Comparison of ENCODE assay signal across 10 cellular contexts in the genomic region with DNA sequence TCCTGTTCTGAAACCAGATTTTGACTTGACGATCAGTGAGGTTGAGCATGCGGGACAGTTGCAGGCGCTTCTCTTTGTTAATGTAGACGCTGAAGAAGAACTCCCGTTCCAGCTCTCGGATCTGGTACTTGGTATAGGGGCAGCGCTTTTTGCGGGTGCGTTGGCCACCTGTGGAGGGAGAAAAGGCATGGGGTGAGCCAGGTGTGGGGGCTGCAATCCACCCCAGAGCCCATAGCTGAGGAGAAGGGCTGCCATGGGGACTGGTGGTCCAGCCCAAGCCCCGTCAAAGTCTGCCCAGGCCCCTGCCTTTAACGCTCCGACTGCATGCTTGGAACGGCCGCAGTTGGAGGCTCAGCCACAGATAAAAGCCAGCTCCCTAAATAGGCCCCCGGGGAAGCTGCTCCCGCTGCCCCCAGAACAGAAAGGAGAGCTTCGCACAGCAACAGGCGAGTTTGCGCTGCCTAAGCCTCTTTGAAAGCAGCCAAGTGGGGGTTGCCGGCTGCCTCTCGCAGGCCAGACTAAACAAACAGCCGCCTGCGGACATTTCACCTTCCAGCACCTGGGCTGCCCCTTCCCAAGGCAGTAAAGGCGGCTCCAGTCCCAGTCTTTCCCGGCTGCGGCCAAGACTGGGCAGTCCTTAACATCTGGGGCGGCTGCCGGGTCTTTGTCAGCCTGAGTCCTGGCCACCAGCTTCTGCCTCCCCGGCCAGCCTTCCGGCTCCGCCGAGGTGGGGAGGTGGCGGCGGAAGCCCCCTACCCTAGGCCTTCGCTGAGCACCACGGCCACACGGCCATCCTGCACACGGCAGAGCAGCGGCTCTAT. TPM values are rescaled to one million over a fixed set of nuclear protein-coding genes. Genes with fewer than 3 reads are reported as not detected.
DNase-seq lines count a peak whose midpoint lies in the region; ATAC-seq and TF ChIP-seq lines count a peak whose summit lies in the region.
"Had no signal": no experiment of that assay in that cellular context is flagged by ENCODE, and none has a peak within 500 bp of the region (broad histone marks: within the 10 kb centered on the region; RNA-seq: fewer than 3 reads in every experiment).

No MANE protein-coding gene starts in this region.

- TF ChIP-seq CTCF in neural cell (IDR thresholded peaks at IDR 0.05; ENCODE audit: poor library complexity, severe bottlenecking), result no peak

- H3K4me1 Mint-ChIP-seq in CD4-positive, CD25-positive, alpha-beta regulatory T cell, result peaks cover 9 to 54% (median 36%) of the 10 kb centered on the region in 4 donors

- H3K27ac ChIP-seq in CD4-positive, CD25-positive, alpha-beta regulatory T cell (ENCODE audit: insufficient read depth, low read length, poor library complexity, severe bottlenecking), result no peak overlapping the region
- no peak overlapping the region for H3K27ac ChIP-seq in neural cell (ENCODE audit: low read length)
- H3K27ac ChIP-seq: brain microvascular endothelial cell had no signal

- no peaks in the 10 kb centered on the region for H4K20me1 ChIP-seq in neural cell (ENCODE audit: insufficient read depth)

- no peak for DNase-seq in CD4-positive, CD25-positive, alpha-beta regulatory T cell
- DNase-seq in HCEC 1CT (peak; percentile 43), adipocyte (ENCODE audit: low read depth) (no peak), NK-92 (lab: John Stamatoyannopoulos, UW; ENCODE audit: unreplicated experiment) (no peak), dedifferentiated amniotic fluid mesenchymal stem cell (ENCODE audit: extremely low spot score) (no peak)
- DNase-seq: brain microvascular endothelial cell had no signal

- no peak overlapping the region for H2AFZ ChIP-seq in neural cell (ENCODE audit: low read depth, low read length)

- H3K4me3 Mint-ChIP-seq in CD4-positive, CD25-positive, alpha-beta regulatory T cell, result peak overlapping the region in 3 of 4 donors; percentile 9 to 75 (median 55)

- H3K27ac Mint-ChIP-seq in CD4-positive, CD25-positive, alpha-beta regulatory T cell, result no peak overlapping the region

- no peak overlapping the region for H3K4me2 ChIP-seq in neural cell (ENCODE audit: low read length)

- no peaks in the 10 kb centered on the region for H3K9me2 ChIP-seq in neural cell (ENCODE audit: insufficient read depth, low read length)

- no peak for TF ChIP-seq RAD21 in neural cell (conservative IDR thresholded peaks at IDR 0.05)

- H3K36me3 ChIP-seq in CD4-positive, CD25-positive, alpha-beta regulatory T cell (ENCODE audit: control insufficient read depth, insufficient read depth, low read length), result no peaks in the 10 kb centered on the region
- H3K36me3 ChIP-seq in adipocyte (ENCODE audit: control insufficient read depth, insufficient read depth, low read length, severe bottlenecking), result no peaks in the 10 kb centered on the region
- no peaks in the 10 kb centered on the region for H3K36me3 ChIP-seq in neural cell (ENCODE audit: insufficient read depth, low read length)
- H3K36me3 ChIP-seq: brain microvascular endothelial cell had no signal

- H3K9ac ChIP-seq in adipocyte (ENCODE audit: low read length), result peak overlapping the region; percentile 93
- H3K9ac ChIP-seq in neural cell (ENCODE audit: low read length), result no peak overlapping the region

- H3K79me2 ChIP-seq in neural cell (replicated peaks; ENCODE audit: insufficient read depth, low read length), result no peaks in the 10 kb centered on the region

- H3K9me3 Mint-ChIP-seq in CD4-positive, CD25-positive, alpha-beta regulatory T cell, result peaks cover 0 to 12% (median 0%) of the 10 kb centered on the region in 7 donors

- peaks cover 43% of the 10 kb centered on the region for H3K4me1 ChIP-seq in CD4-positive, CD25-positive, alpha-beta regulatory T cell (ENCODE audit: control insufficient read depth, insufficient read depth, low read length, poor library complexity, severe bottlenecking)
- peaks cover 47% of the 10 kb centered on the region for H3K4me1 ChIP-seq in adipocyte (ENCODE audit: control insufficient read depth, insufficient read depth, low read length)

- no peak for TF ChIP-seq EP300 in neural cell (conservative IDR thresholded peaks at IDR 0.05; ENCODE audit: poor library complexity, severe bottlenecking)

- H3K27me3 ChIP-seq in CD4-positive, CD25-positive, alpha-beta regulatory T cell (ENCODE audit: control insufficient read depth, insufficient read depth, low read length), result peaks cover 50% of the 10 kb centered on the region
- H3K27me3 ChIP-seq in adipocyte (replicated peaks; ENCODE audit: control insufficient read depth, insufficient read depth, low read length), result no peaks in the 10 kb centered on the region
- peaks cover 100% of the 10 kb centered on the region for H3K27me3 ChIP-seq in neural cell (ENCODE audit: insufficient read depth, low read depth, low read length)

- H3K27me3 Mint-ChIP-seq in CD4-positive, CD25-positive, alpha-beta regulatory T cell, result peaks cover 93% of the 10 kb centered on the region

- peaks cover 3 to 7% of the 10 kb centered on the region in 2 experiments for H3K9me3 ChIP-seq in CD4-positive, CD25-positive, alpha-beta regulatory T cell (ENCODE audit: control insufficient read depth in 2 of 2, low read length in 2 of 2)
- H3K9me3 ChIP-seq in adipocyte (ENCODE audit: control insufficient read depth, low read length) (no peaks in the 10 kb centered on the region), neural cell (ENCODE audit: low read length) (peaks cover 14% of the 10 kb centered on the region)

- H3K4me3 ChIP-seq in CD4-positive, CD25-positive, alpha-beta regulatory T cell (ENCODE audit: low read depth, low read length), result no peak overlapping the region
- H3K4me3 ChIP-seq in adipocyte (ENCODE audit: low read length) (peak overlapping the region; percentile 89), neural cell (ENCODE audit: low read length) (no peak overlapping the region)
- H3K4me3 ChIP-seq: GM12878 had no signal

- H3F3A ChIP-seq in neural cell (ENCODE audit: insufficient read depth, low read length, poor library complexity, severe bottlenecking), result no peaks in the 10 kb centered on the region

- H3K36me3 Mint-ChIP-seq in CD4-positive, CD25-positive, alpha-beta regulatory T cell, result no peaks in the 10 kb centered on the region

- ATAC-seq in CD4-positive, CD25-positive, alpha-beta regulatory T cell (ENCODE audit: low read depth in 2 of 2), result no peak
- ATAC-seq in HG03432 (IDR thresholded peaks at IDR 0.05; ENCODE audit: unreplicated experiment) (no peak), GM21381 (IDR thresholded peaks at IDR 0.05; ENCODE audit: unreplicated experiment) (no peak)
- ATAC-seq: GM12878 had no signal

TF ChIP-seq in neural cell, 6 proteins besides CTCF, POLR2A, EP300 and RAD21:
- TF ChIP-seq MXI1 (conservative IDR thresholded peaks at IDR 0.05; ENCODE audit: poor library complexity, severe bottlenecking) (no peak), SMC3 (conservative IDR thresholded peaks at IDR 0.05; ENCODE audit: poor library complexity) (no peak), TAF1 (IDR thresholded peaks at IDR 0.05; ENCODE audit: low read depth) (no peak), POLR2AphosphoS5 (IDR thresholded peaks at IDR 0.05) (no peak), EZH2 (IDR thresholded peaks at IDR 0.05; ENCODE audit: borderline replicate concordance, insufficient read depth, low read length, poor library complexity, severe bottlenecking) (peak; percentile 84)
- TF ChIP-seq, protein P1, sequence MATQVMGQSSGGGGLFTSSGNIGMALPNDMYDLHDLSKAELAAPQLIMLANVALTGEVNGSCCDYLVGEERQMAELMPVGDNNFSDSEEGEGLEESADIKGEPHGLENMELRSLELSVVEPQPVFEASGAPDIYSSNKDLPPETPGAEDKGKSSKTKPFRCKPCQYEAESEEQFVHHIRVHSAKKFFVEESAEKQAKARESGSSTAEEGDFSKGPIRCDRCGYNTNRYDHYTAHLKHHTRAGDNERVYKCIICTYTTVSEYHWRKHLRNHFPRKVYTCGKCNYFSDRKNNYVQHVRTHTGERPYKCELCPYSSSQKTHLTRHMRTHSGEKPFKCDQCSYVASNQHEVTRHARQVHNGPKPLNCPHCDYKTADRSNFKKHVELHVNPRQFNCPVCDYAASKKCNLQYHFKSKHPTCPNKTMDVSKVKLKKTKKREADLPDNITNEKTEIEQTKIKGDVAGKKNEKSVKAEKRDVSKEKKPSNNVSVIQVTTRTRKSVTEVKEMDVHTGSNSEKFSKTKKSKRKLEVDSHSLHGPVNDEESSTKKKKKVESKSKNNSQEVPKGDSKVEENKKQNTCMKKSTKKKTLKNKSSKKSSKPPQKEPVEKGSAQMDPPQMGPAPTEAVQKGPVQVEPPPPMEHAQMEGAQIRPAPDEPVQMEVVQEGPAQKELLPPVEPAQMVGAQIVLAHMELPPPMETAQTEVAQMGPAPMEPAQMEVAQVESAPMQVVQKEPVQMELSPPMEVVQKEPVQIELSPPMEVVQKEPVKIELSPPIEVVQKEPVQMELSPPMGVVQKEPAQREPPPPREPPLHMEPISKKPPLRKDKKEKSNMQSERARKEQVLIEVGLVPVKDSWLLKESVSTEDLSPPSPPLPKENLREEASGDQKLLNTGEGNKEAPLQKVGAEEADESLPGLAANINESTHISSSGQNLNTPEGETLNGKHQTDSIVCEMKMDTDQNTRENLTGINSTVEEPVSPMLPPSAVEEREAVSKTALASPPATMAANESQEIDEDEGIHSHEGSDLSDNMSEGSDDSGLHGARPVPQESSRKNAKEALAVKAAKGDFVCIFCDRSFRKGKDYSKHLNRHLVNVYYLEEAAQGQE (IDR thresholded peaks at IDR 0.05; ENCODE audit: borderline replicate concordance), result no peak
TF ChIP-seq in neural cell: peak in this region for 1.

RNA-seq across cellular contexts. Expression of a gene that starts 2.0 kb away (rescaled TPM):
- not detected for total RNA-seq in CD4-positive, CD25-positive, alpha-beta regulatory T cell
- not detected for polyA plus RNA-seq in CD4-positive, CD25-positive, alpha-beta regulatory T cell
- polyA plus RNA-seq in neural cell, result not detected in 2 replicates
- not detected in 2 replicates for polyA minus RNA-seq in neural cell
- total RNA-seq: GM12878 had no signal
- polyA plus RNA-seq: GM12878 had no signal

RNA-seq across cellular contexts. Expression of a gene that starts 9.0 kb away (rescaled TPM):
- 0.35 TPM for total RNA-seq in CD4-positive, CD25-positive, alpha-beta regulatory T cell
- polyA plus RNA-seq in CD4-positive, CD25-positive, alpha-beta regulatory T cell, result not detected
- not detected in 2 replicates for polyA plus RNA-seq in neural cell
- polyA minus RNA-seq in neural cell, result not detected in 2 replicates
- total RNA-seq: GM12878 had no signal
- polyA plus RNA-seq: GM12878 had no signal

RNA-seq across cellular contexts. Expression of a gene that starts 16.8 kb away (rescaled TPM):
- not detected for total RNA-seq in CD4-positive, CD25-positive, alpha-beta regulatory T cell
- polyA plus RNA-seq in CD4-positive, CD25-positive, alpha-beta regulatory T cell, result not detected
- polyA plus RNA-seq in neural cell, result not detected in 2 replicates
- polyA minus RNA-seq in neural cell, result not detected in 2 replicates
- total RNA-seq: GM12878 had no signal
- polyA plus RNA-seq: GM12878 had no signal

RNA-seq across cellular contexts. Expression of a gene that starts 17.7 kb away (rescaled TPM):
- total RNA-seq in CD4-positive, CD25-positive, alpha-beta regulatory T cell, result 1.1 TPM
- polyA plus RNA-seq in CD4-positive, CD25-positive, alpha-beta regulatory T cell, result under 1 TPM in 1 of 4 donors, not detected in 3; 0.20 TPM
- polyA plus RNA-seq in neural cell, result not detected in 2 replicates
- not detected in 2 replicates for polyA minus RNA-seq in neural cell
- total RNA-seq: GM12878 had no signal
- polyA plus RNA-seq: GM12878 had no signal

RNA-seq across cellular contexts. Expression of a gene that starts 26.6 kb away (rescaled TPM):
- not detected for total RNA-seq in CD4-positive, CD25-positive, alpha-beta regulatory T cell
- polyA plus RNA-seq in CD4-positive, CD25-positive, alpha-beta regulatory T cell, result not detected
- polyA plus RNA-seq in neural cell, result not detected in 2 replicates
- polyA minus RNA-seq in neural cell, result not detected in 2 replicates
- total RNA-seq: GM12878 had no signal
- polyA plus RNA-seq: GM12878 had no signal
